Comparison of ENCODE assay signal across 23 cellular contexts in the genomic region with DNA sequence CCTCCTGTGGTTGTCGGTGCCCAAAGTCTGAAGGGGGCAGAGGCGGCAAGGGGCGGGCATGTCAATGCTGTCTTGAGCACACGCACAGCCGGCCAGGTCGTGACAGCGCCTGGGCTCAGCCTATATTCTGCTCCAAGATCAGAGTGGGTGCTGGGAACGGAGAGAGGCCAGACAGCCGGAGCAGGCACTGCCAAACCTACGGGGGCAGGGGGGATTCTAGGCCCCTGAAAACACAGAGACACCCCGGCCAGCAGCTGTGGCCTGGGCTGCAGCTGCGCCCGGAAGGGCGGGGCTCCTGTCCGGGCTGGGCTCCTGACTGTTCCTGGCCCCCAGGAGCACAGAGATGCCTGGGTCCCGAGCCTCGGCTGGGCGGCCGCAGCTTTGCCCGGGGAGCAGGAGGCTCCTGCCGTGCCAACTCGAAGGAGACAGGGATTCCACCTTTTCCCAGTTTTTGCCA.
DNase-seq lines count a peak whose midpoint lies in the region; ATAC-seq and TF ChIP-seq lines count a peak whose summit lies in the region.
"Had no signal": no experiment of that assay in that cellular context is flagged by ENCODE, and none has a peak within 500 bp of the region (broad histone marks: within the 10 kb centered on the region; RNA-seq: fewer than 3 reads in every experiment).

No MANE protein-coding gene starts in this region.

- H3K27ac Mint-ChIP-seq in chondrocyte (ENCODE audit: unreplicated experiment), result no peak overlapping the region
- H3K27ac Mint-ChIP-seq: activated CD4-positive, alpha-beta memory T cell treated with anti-CD3 and anti-CD28 coated beads for 36 hours; brain; CD8-positive, alpha-beta T cell; memory B cell; neural progenitor cell had no signal

- H3K27ac ChIP-seq in SK-N-SH (ENCODE audit: low read depth in 2 of 2, low read length in 1 of 2), result no peak overlapping the region
- no peak overlapping the region for H3K27ac ChIP-seq in upper lobe of left lung
- no peak overlapping the region for H3K27ac ChIP-seq in gastroesophageal sphincter
- H3K27ac ChIP-seq: epithelial cell of prostate, neural progenitor cell had no signal

- H3K9me3 ChIP-seq in SK-N-SH, result no peaks in the 10 kb centered on the region
- H3K9me3 ChIP-seq in upper lobe of left lung, result no peaks in the 10 kb centered on the region
- no peaks in the 10 kb centered on the region for H3K9me3 ChIP-seq in gastroesophageal sphincter

- no peak overlapping the region for H3K4me3 ChIP-seq in SK-N-SH (ENCODE audit: low read depth in 2 of 2, low read length in 1 of 2)
- H3K4me3 ChIP-seq in upper lobe of left lung, result no peak overlapping the region
- H3K4me3 ChIP-seq in gastroesophageal sphincter, result no peak overlapping the region
- H3K4me3 ChIP-seq: neural progenitor cell had no signal

- H3K4me1 Mint-ChIP-seq in chondrocyte (ENCODE audit: low read depth), result no peaks in the 10 kb centered on the region
- H3K4me1 Mint-ChIP-seq: brain, memory B cell, neural progenitor cell had no signal

- H3K4me3 Mint-ChIP-seq in chondrocyte (ENCODE audit: unreplicated experiment), result no peak overlapping the region
- H3K4me3 Mint-ChIP-seq: activated CD4-positive, alpha-beta memory T cell treated with anti-CD3 and anti-CD28 coated beads for 36 hours; brain; CD8-positive, alpha-beta T cell; memory B cell; neural progenitor cell had no signal

- TF ChIP-seq EP300 in SK-N-SH (IDR thresholded peaks at IDR 0.05; ENCODE audit: borderline replicate concordance in 1 of 2, low read depth in 1 of 2, low read length in 1 of 2) (no peak), upper lobe of left lung (IDR thresholded peaks at IDR 0.05) (no peak), gastroesophageal sphincter (IDR thresholded peaks at IDR 0.05) (no peak)

- H3K27me3 ChIP-seq in SK-N-SH (ENCODE audit: insufficient read depth) (no peaks in the 10 kb centered on the region), upper lobe of left lung (no peaks in the 10 kb centered on the region), gastroesophageal sphincter (no peaks in the 10 kb centered on the region)
- H3K27me3 ChIP-seq: neural progenitor cell had no signal

- TF ChIP-seq CTCF in SK-N-SH (IDR thresholded peaks at IDR 0.05) (no peak), chondrocyte (IDR thresholded peaks at IDR 0.05) (no peak), upper lobe of left lung (IDR thresholded peaks at IDR 0.05) (no peak), gastroesophageal sphincter (IDR thresholded peaks at IDR 0.05) (no peak)

- CTCF ChIA-PET in SK-N-SH (lab: Yijun Ruan, JAX), result no interaction called here

- H3K4me2 ChIP-seq in SK-N-SH, result no peak overlapping the region
- H3K4me2 ChIP-seq: neural progenitor cell had no signal

- H2AFZ ChIP-seq in SK-N-SH (ENCODE audit: low read depth), result no peak overlapping the region
- H2AFZ ChIP-seq: neural progenitor cell had no signal

- POLR2A ChIA-PET in SK-N-SH (lab: Yijun Ruan, JAX), result no interaction called here

- TF ChIP-seq RAD21 in SK-N-SH (IDR thresholded peaks at IDR 0.05; ENCODE audit: low read length), result no peak

- no peaks in the 10 kb centered on the region for H3K36me3 Mint-ChIP-seq in chondrocyte (ENCODE audit: low read depth)
- H3K36me3 Mint-ChIP-seq: activated CD4-positive, alpha-beta memory T cell treated with anti-CD3 and anti-CD28 coated beads for 36 hours; brain; CD8-positive, alpha-beta T cell; memory B cell; neural progenitor cell had no signal

- H3K9me2 ChIP-seq in SK-N-SH, result no peaks in the 10 kb centered on the region

- no peaks in the 10 kb centered on the region for H3K36me3 ChIP-seq in SK-N-SH (replicated peaks in 1 of 2; ENCODE audit: control insufficient read depth in 1 of 2, insufficient read depth in 2 of 2, low read length in 1 of 2)
- no peaks in the 10 kb centered on the region for H3K36me3 ChIP-seq in upper lobe of left lung
- H3K36me3 ChIP-seq in gastroesophageal sphincter, result no peaks in the 10 kb centered on the region
- H3K36me3 ChIP-seq: neural progenitor cell had no signal

- H3K9me3 Mint-ChIP-seq in chondrocyte (ENCODE audit: low read depth), result peaks cover 6% of the 10 kb centered on the region
- H3K9me3 Mint-ChIP-seq: memory B cell had no signal

- no peak overlapping the region for H3K9ac ChIP-seq in SK-N-SH
- H3K9ac ChIP-seq: neural progenitor cell had no signal

- H3K79me2 ChIP-seq in SK-N-SH (ENCODE audit: insufficient read depth), result no peaks in the 10 kb centered on the region

- no peaks in the 10 kb centered on the region for H3F3A ChIP-seq in SK-N-SH (replicated peaks; ENCODE audit: insufficient read depth)

- H4K20me1 ChIP-seq in SK-N-SH (ENCODE audit: insufficient read depth), result no peaks in the 10 kb centered on the region

- 74% methylated on average over 10 of the region's 22 CpGs for WGBS in SK-N-SH (ENCODE audit: low lambda C conversion rate)
- 93 to 100% methylated on average over 1 to 13 of the region's 22 CpGs for WGBS in upper lobe of left lung, 2 donors
- WGBS in gastroesophageal sphincter (ENCODE audit: low coverage in 1 of 2), 2 donors, result 80 to 95% methylated on average over 1 to 5 of the region's 22 CpGs

- H3K4me1 ChIP-seq in SK-N-SH (ENCODE audit: control insufficient read depth in 1 of 2, insufficient read depth in 2 of 2, low read depth in 1 of 2, low read length in 1 of 2) (no peaks in the 10 kb centered on the region), upper lobe of left lung (no peaks in the 10 kb centered on the region), gastroesophageal sphincter (no peaks in the 10 kb centered on the region)
- H3K4me1 ChIP-seq: neural progenitor cell had no signal

- no peaks in the 10 kb centered on the region for H3K27me3 Mint-ChIP-seq in chondrocyte (ENCODE audit: low read depth)
- H3K27me3 Mint-ChIP-seq: activated CD4-positive, alpha-beta memory T cell treated with anti-CD3 and anti-CD28 coated beads for 36 hours; memory B cell had no signal

- DNase-seq in SK-N-SH, result peak; percentile 10
- DNase-seq in NCI-H146 (lab: John Stamatoyannopoulos, UW), result peak; percentile 79
- peak; percentile 68 for DNase-seq in chondrocyte (ENCODE audit: low spot score)
- DNase-seq in upper lobe of left lung, result peak in 1 of 2 donors; percentile 68
- DNase-seq in NCI-H748 (lab: John Stamatoyannopoulos, UW; ENCODE audit: unreplicated experiment), result no peak
- DNase-seq: activated CD4-positive, alpha-beta memory T cell treated with anti-CD3 and anti-CD28 coated beads for 36 hours; activated CD4-positive, CD25-positive, alpha-beta regulatory T cell; AML-193; CD8-positive, alpha-beta T cell; GOT3; Kasumi-1; NCI-H1048; NCI-H510A treated with DMSO at 0.1 percent for 48 hours; small intestine; stimulated activated CD4-positive, alpha-beta T cell treated with anti-CD3 and anti-CD28 coated beads, Interleukin-1b, Interleukin-23, amount 100 ng/mL, for 48 hours; trophoblast cell had no signal

- ATAC-seq in SK-N-SH treated with all-trans-retinoic acid at 6 μM for 48 hours (no peak), upper lobe of left lung (ENCODE audit: low FRiP score in 2 of 2) (peak; percentile 29 to 47), HG03342 (IDR thresholded peaks at IDR 0.05; ENCODE audit: unreplicated experiment) (no peak), gastroesophageal sphincter (no peak)
- ATAC-seq: CD8-positive, alpha-beta T cell had no signal

- TF ChIP-seq POLR2A in upper lobe of left lung (IDR thresholded peaks at IDR 0.05) (no peak), gastroesophageal sphincter (IDR thresholded peaks at IDR 0.05) (no peak)

TF ChIP-seq in SK-N-SH, 30 proteins besides CTCF, POLR2A, EP300 and RAD21:
- TF ChIP-seq POLR2AphosphoS5 (IDR thresholded peaks at IDR 0.05; ENCODE audit: low read depth, low read length) (no peak), TCF12 (IDR thresholded peaks at IDR 0.05) (no peak), FOSL2 (IDR thresholded peaks at IDR 0.05; ENCODE audit: borderline replicate concordance, low read depth) (no peak), NFIC (IDR thresholded peaks at IDR 0.05; ENCODE audit: borderline replicate concordance) (no peak), TAF1 (IDR thresholded peaks at IDR 0.05; ENCODE audit: borderline replicate concordance, low read depth, low read length) (no peak), EZH2phosphoT487 (IDR thresholded peaks at IDR 0.05; ENCODE audit: borderline replicate concordance, low read depth) (no peak), SMC3 (IDR thresholded peaks at IDR 0.05; ENCODE audit: low read depth, low read length) (no peak), CHD2 (IDR thresholded peaks at IDR 0.05; ENCODE audit: low read length, partially characterized antibody) (no peak), RXRA (IDR thresholded peaks at IDR 0.05; ENCODE audit: borderline replicate concordance, low read depth) (no peak)
- TF ChIP-seq, protein P1, sequence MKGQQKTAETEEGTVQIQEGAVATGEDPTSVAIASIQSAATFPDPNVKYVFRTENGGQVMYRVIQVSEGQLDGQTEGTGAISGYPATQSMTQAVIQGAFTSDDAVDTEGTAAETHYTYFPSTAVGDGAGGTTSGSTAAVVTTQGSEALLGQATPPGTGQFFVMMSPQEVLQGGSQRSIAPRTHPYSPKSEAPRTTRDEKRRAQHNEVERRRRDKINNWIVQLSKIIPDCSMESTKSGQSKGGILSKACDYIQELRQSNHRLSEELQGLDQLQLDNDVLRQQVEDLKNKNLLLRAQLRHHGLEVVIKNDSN (IDR thresholded peaks at IDR 0.05; ENCODE audit: borderline replicate concordance, low read depth), result no peak
TF ChIP-seq in SK-N-SH: peak in this region for 0.

TF ChIP-seq in SK-N-SH treated with all-trans-retinoic acid at 6 μM for 48 hours, 23 proteins besides CTCF, POLR2A, EP300 and RAD21:
- TF ChIP-seq GLIS3 (CRISPR knock-in tag; IDR thresholded peaks at IDR 0.05) (no peak), TOX (CRISPR knock-in tag; IDR thresholded peaks at IDR 0.05; ENCODE audit: borderline replicate concordance) (no peak), POU6F1 (CRISPR knock-in tag; IDR thresholded peaks at IDR 0.05; ENCODE audit: borderline replicate concordance, low read depth) (no peak)

Comparison
In these comparisons a context has a peak if more than half of its experiments do, and no peak if none do; other contexts are left out.
1. ATAC-seq: peak in upper lobe of left lung (2 of 2); none in SK-N-SH treated with all-trans-retinoic acid at 6 μM for 48 hours (single experiment), HG03342 (single experiment) and gastroesophageal sphincter (single experiment).